Comparison of ENCODE assay signal across 8 cellular contexts in the genomic region with DNA sequence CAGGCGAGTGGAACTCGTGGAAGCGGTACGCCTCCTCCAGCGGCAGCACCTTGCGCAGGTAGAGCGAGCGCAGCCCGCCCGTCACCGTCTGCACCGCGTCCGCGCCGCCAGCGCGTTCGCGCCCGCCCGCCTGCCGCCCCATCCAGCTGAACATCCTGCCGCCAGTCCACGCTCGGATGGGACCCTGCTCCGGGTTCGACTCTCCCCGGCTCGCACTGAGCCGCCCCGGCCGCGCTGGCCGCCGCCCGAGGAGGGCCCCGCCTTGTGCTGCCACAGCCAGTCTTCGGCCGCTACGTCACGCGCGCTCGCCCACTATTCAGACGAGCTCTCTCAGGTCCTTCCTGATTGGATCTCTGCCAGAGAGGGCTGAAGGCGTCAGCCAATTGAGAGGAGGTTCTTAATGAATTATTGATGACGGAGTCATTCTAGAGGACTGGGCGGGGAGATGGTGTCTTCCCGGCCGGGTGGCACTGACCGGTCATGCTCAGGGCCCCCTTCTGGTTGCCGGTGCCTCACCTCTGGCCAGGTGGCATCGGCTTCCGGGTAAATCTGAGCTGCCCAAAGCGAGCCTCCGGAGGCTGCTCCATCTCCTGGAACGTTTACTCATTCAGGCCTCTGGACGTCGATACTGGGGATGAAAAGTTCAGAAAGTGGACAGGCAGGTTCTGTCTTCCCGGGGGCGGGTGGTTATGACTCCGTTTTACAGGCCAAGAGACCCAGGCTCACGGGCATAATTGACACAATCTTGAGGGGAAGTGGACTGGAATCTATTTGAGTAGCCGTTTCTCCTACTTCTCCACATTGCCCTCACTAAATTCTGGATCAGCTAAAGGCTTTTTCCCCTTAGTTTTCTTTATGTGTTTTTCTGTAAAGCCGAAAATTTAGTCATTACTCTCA. TPM values are rescaled to one million over a fixed set of nuclear protein-coding genes. Genes with fewer than 3 reads are reported as not detected.
DNase-seq lines count a peak whose midpoint lies in the region; ATAC-seq and TF ChIP-seq lines count a peak whose summit lies in the region.

A gene (minus strand): TSS at position 217 of the 897 bp plus-strand sequence. CDS start 63 bp downstream, at position 154.

- DNase-seq in BJ (ENCODE audit: low read depth), result peak; percentile 86
- peak; percentile 94 for DNase-seq in GM19238 (ENCODE audit: insufficient read length, low spot score)
- peak; percentile 100 for DNase-seq in NCI-H524 (lab: John Stamatoyannopoulos, UW)
- DNase-seq in activated CD4-positive, alpha-beta T cell treated with anti-CD3 and anti-CD28 coated beads for 4 hours, result peak; percentile 94
- DNase-seq in colonic mucosa, result peak; percentile 99
- peak; percentile 100 for DNase-seq in kidney tubule cell (ENCODE audit: low spot score)
- DNase-seq in stimulated activated CD4-positive, alpha-beta T cell treated with anti-CD3 and anti-CD28 coated beads, Interleukin-1b, Interleukin-23, amount 100 ng/mL, for 24 hours (ENCODE audit: low read depth in 4 of 4, low spot score in 1 of 4), result peak; percentile 81 to 93 (median 88)

- no peaks in the 10 kb centered on the region for H3K36me3 ChIP-seq in BJ (ENCODE audit: control insufficient read depth, insufficient read depth, low read length)
- H3K36me3 ChIP-seq in colonic mucosa, result no peaks in the 10 kb centered on the region

- no peaks in the 10 kb centered on the region for H3K27me3 ChIP-seq in BJ (ENCODE audit: control insufficient read depth, insufficient read depth, low read length)
- no peaks in the 10 kb centered on the region for H3K27me3 ChIP-seq in colonic mucosa

- H3K4me3 ChIP-seq in BJ (ENCODE audit: low read depth, low read length) (peak within 1 kb of the TSS; percentile 59), colonic mucosa (peak within 1 kb of the TSS; percentile 93)

- TF ChIP-seq CTCF in BJ (IDR thresholded peaks at IDR 0.05; ENCODE audit: insufficient read depth, low read depth, low read length) (peak; percentile 48), colonic mucosa (IDR thresholded peaks at IDR 0.05) (no peak)

- H3K9ac ChIP-seq in colonic mucosa (ENCODE audit: low read depth in 2 of 2, low read length in 2 of 2), result peak within 1 kb of the TSS; percentile 95 to 99

- POLR2A ChIA-PET in BJ (lab: Charles Lee), result interaction anchor here (0.8 kb wide), 1 partner anchor 28 kb away, joined by 3 read pairs; no protein-coding TSS in a partner anchor

- intact Hi-C loops in colonic mucosa (cut with DNase I), result no loop called here

- H3K4me1 ChIP-seq in colonic mucosa, result no peaks in the 10 kb centered on the region

- CTCF ChIA-PET in BJ (lab: Yijun Ruan, JAX), result interaction anchor here (0.8 to 3.4 kb wide), 12 partner anchors 10 to 196 kb away, joined by 3 to 13 read pairs (median 3); no protein-coding TSS in a partner anchor

- H3K27ac ChIP-seq in colonic mucosa, result peak within 1 kb of the TSS; percentile 85

- no peaks in the 10 kb centered on the region for H3K9me3 ChIP-seq in colonic mucosa

- ATAC-seq in HG03442 (IDR thresholded peaks at IDR 0.05; ENCODE audit: unreplicated experiment), result peak; percentile 78

RNA-seq across cellular contexts. Expression of the gene that starts here (rescaled TPM):
- 14.9 and 17.0 TPM in 2 replicates for polyA plus RNA-seq in BJ (2011; rRNA removed)
- 15.3 and 18.6 TPM in 2 replicates for polyA minus RNA-seq in BJ (2011; rRNA and poly(A)+ RNA removed)
- total RNA-seq in colonic mucosa, result 10 to 100 TPM; 30.3 to 40.0 TPM

Comparison
In these comparisons a context has a peak if more than half of its experiments do, and no peak if none do; other contexts are left out.
1. Peak in every context shown above with its lines: DNase-seq, ATAC-seq, H3K4me3 ChIP-seq and H3K27ac ChIP-seq.